ENCODE assay signal across 19 cellular contexts in genomic region chr4:184882276-184882675, GRCh38. TPM values are rescaled to one million over a fixed set of nuclear protein-coding genes. Genes with fewer than 3 reads are reported as not detected.
DNase-seq lines count a peak whose midpoint lies in the region; ATAC-seq, FAIRE-seq and TF ChIP-seq lines count a peak whose summit lies in the region.
"Had no signal": no experiment of that assay in that cellular context is flagged by ENCODE, and none has a peak within 500 bp of the region (broad histone marks: within the 10 kb centered on the region; RNA-seq: fewer than 3 reads in every experiment).

No MANE protein-coding gene starts in this region.

- H3K4me3 ChIP-seq in adipocyte (ENCODE audit: low read length), result no peak overlapping the region
- peak overlapping the region in 1 of 2 donors; percentile 7 for H3K4me3 ChIP-seq in kidney (ENCODE audit: low read length in 2 of 2)
- H3K4me3 ChIP-seq in subcutaneous abdominal adipose tissue (ENCODE audit: low read depth in 1 of 5, low read length in 5 of 5), result no peak overlapping the region
- H3K4me3 ChIP-seq: GM12878, GM23248 had no signal

- intact Hi-C loops in kidney (cut with DNase I), result no loop called here

- H3K4me1 ChIP-seq in adipocyte (ENCODE audit: control insufficient read depth, insufficient read depth, low read length) (peaks cover 48% of the 10 kb centered on the region), kidney (ENCODE audit: control insufficient read depth in 1 of 2, insufficient read depth in 1 of 2, low read depth in 1 of 2, low read length in 2 of 2) (peaks cover 15 to 17% of the 10 kb centered on the region in 2 donors), subcutaneous abdominal adipose tissue (ENCODE audit: control insufficient read depth in 5 of 5, insufficient read depth in 5 of 5, low read length in 5 of 5) (peaks cover 2 to 51% (median 38%) of the 10 kb centered on the region in 5 donors)

- no peaks in the 10 kb centered on the region for H3K36me3 ChIP-seq in adipocyte (ENCODE audit: control insufficient read depth, insufficient read depth, low read length, severe bottlenecking)
- H3K36me3 ChIP-seq in kidney (ENCODE audit: control insufficient read depth in 1 of 2, insufficient read depth in 2 of 2, low read length in 2 of 2), result no peaks in the 10 kb centered on the region
- no peaks in the 10 kb centered on the region for H3K36me3 ChIP-seq in subcutaneous abdominal adipose tissue (ENCODE audit: control insufficient read depth in 5 of 5, insufficient read depth in 5 of 5, low read length in 5 of 5)

- H3K9ac ChIP-seq in adipocyte (ENCODE audit: low read length) (peak overlapping the region; percentile 9), kidney (ENCODE audit: low read length in 2 of 2) (no peak overlapping the region), subcutaneous abdominal adipose tissue (ENCODE audit: low read length in 5 of 5) (no peak overlapping the region)
- H3K9ac ChIP-seq: GM23248 had no signal

- no peak for TF ChIP-seq CTCF in kidney (IDR thresholded peaks at IDR 0.05; ENCODE audit: borderline replicate concordance, extremely low read depth, insufficient read depth)
- TF ChIP-seq CTCF in omental fat pad (IDR thresholded peaks at IDR 0.05), result no peak

- FAIRE-seq in kidney (lab: Jason Lieb, UNC), result no peak
- FAIRE-seq: GM12878, GM19239, H1 had no signal

- peak; percentile 49 for ATAC-seq in omental fat pad (ENCODE audit: low FRiP score)
- ATAC-seq: GM12878 had no signal

- H3K27ac ChIP-seq in kidney (ENCODE audit: low read depth in 2 of 2, low read length in 2 of 2) (peak overlapping the region; percentile 48 to 49), subcutaneous abdominal adipose tissue (ENCODE audit: low read depth, low read length) (peak overlapping the region; percentile 60)
- H3K27ac ChIP-seq: GM23248 had no signal

- H3K9me3 ChIP-seq in adipocyte (ENCODE audit: control insufficient read depth, low read length) (no peaks in the 10 kb centered on the region), kidney (ENCODE audit: control insufficient read depth in 1 of 2, low read length in 2 of 2) (no peaks in the 10 kb centered on the region), subcutaneous abdominal adipose tissue (ENCODE audit: control insufficient read depth in 5 of 5, low read length in 5 of 5) (no peaks in the 10 kb centered on the region)

- DNase-seq in adipocyte (ENCODE audit: low read depth) (no peak), kidney (no peak), omental fat pad (ENCODE audit: low spot score) (no peak), D341Med (ENCODE audit: low spot score) (no peak), NCI-H82 (lab: John Stamatoyannopoulos, UW) (no peak)
- DNase-seq: C1 segment of cervical spinal cord; Calu3; CD4-positive, alpha-beta memory T cell; COR-L47; DMS79; EL; GDM1; GM23248; H7; HCEC 1CT had no signal

- H3K27me3 ChIP-seq in adipocyte (replicated peaks; ENCODE audit: control insufficient read depth, insufficient read depth, low read length) (no peaks in the 10 kb centered on the region), subcutaneous abdominal adipose tissue (ENCODE audit: control insufficient read depth in 5 of 5, insufficient read depth in 4 of 5, low read length in 5 of 5) (no peaks in the 10 kb centered on the region)

RNA-seq across cellular contexts. Expression of gene ACSL1, which starts 56.5 kb away (rescaled TPM):
- total RNA-seq in kidney (98.1 TPM), omental fat pad (1,000 to 10,000 TPM in 2 of 4 donors, 100 to 1,000 TPM in 2; 577 to 1,142 (median 917) TPM)
- polyA plus RNA-seq in kidney (ENCODE audit: insufficient read depth, low read depth, low replicate concordance), result 322 TPM
